In genomic region chr2:198162276-198162675, GRCh38 we compare ENCODE assay signal across 15 cellular contexts.
DNase-seq lines count a peak whose midpoint lies in the region; TF ChIP-seq lines count a peak whose summit lies in the region.
"Had no signal": no experiment of that assay in that cellular context is flagged by ENCODE, and none has a peak within 500 bp of the region (broad histone marks: within the 10 kb centered on the region; RNA-seq: fewer than 3 reads in every experiment).

No MANE protein-coding gene starts in this region.

- no peaks in the 10 kb centered on the region for H3K4me1 ChIP-seq in Caco-2
- H3K4me1 ChIP-seq: BLaER1 treated with 17β-estradiol and CSF1 and Interleukin-3, amounts not matched to agents 10 nM and 100 nM; HAP-1 had no signal

- DNase-seq in globus pallidus (ENCODE audit: low spot score) = peak; percentile 91
- peak; percentile 71 for DNase-seq in midbrain (lab: John Stamatoyannopoulos, UW)
- DNase-seq in Caco-2 = no peak
- no peak for DNase-seq in GM20000 (ENCODE audit: low spot score)
- DNase-seq in NCI-H146 treated with DMSO at 0.1 percent for 48 hours (lab: John Stamatoyannopoulos, UW; ENCODE audit: unreplicated experiment) = no peak
- DNase-seq: 8988T; AML-193; CD4-positive, CD25-positive, alpha-beta regulatory T cell; DMS153; DMS79 treated with DMSO at 0.1 percent for 48 hours; EL had no signal

- H3K4me1 Mint-ChIP-seq in Caco-2 (ENCODE audit: low read depth, unreplicated experiment) = no peaks in the 10 kb centered on the region
- H3K4me1 Mint-ChIP-seq: CD4-positive, CD25-positive, alpha-beta regulatory T cell had no signal

- H3K27me3 Mint-ChIP-seq in Caco-2 (ENCODE audit: insufficient read depth, unreplicated experiment) = peaks cover 17% of the 10 kb centered on the region
- H3K27me3 Mint-ChIP-seq: CD4-positive, CD25-positive, alpha-beta regulatory T cell had no signal

- H3K36me3 Mint-ChIP-seq in Caco-2 (ENCODE audit: insufficient read depth, unreplicated experiment) = no peaks in the 10 kb centered on the region

- peak overlapping the region; percentile 98 for H3K27ac ChIP-seq in angular gyrus (ENCODE audit: low read depth, low read length)
- peak overlapping the region; percentile 97 for H3K27ac ChIP-seq in temporal lobe (ENCODE audit: low read depth, low read length)
- H3K27ac ChIP-seq: BLaER1 treated with 17β-estradiol and CSF1 and Interleukin-3, amounts not matched to agents 10 nM and 100 nM had no signal

- BruUV-seq in Caco-2 (replicated peaks; lab: Mats Ljungman, UMichigan) = no TSS peak

- no peaks in the 10 kb centered on the region for H3K27me3 ChIP-seq in Caco-2 (replicated peaks; ENCODE audit: control insufficient read depth, insufficient read depth, low read length)
- H3K27me3 ChIP-seq: BLaER1 treated with 17β-estradiol and CSF1 and Interleukin-3, amounts not matched to agents 10 nM and 100 nM had no signal

- no peak overlapping the region for H3K4me3 ChIP-seq in Caco-2 (ENCODE audit: low read depth, low read length)
- H3K4me3 ChIP-seq: BLaER1 treated with 17β-estradiol and CSF1 and Interleukin-3, amounts not matched to agents 10 nM and 100 nM; HAP-1 had no signal

- peaks cover 8% of the 10 kb centered on the region for H3K9me3 Mint-ChIP-seq in Caco-2 (ENCODE audit: unreplicated experiment)

- no peak for TF ChIP-seq CTCF in Caco-2 (IDR thresholded peaks at IDR 0.05; ENCODE audit: insufficient read depth in 1 of 2, low read depth in 1 of 2, low read length in 1 of 2, severe bottlenecking in 1 of 2, unreplicated experiment in 1 of 2)
- TF ChIP-seq CTCF in GM20000 (IDR thresholded peaks at IDR 0.05; ENCODE audit: extremely low read depth, missing control alignments) = no peak

- no peak overlapping the region for H3K4me3 Mint-ChIP-seq in Caco-2 (ENCODE audit: unreplicated experiment)
- H3K4me3 Mint-ChIP-seq: CD4-positive, CD25-positive, alpha-beta regulatory T cell had no signal

- no peaks in the 10 kb centered on the region for H3K9me3 ChIP-seq in Caco-2
- H3K9me3 ChIP-seq: HAP-1 had no signal

- intact Hi-C loops in Caco-2 (cut with micrococcal nuclease; ENCODE audit: unreplicated experiment) = no loop called here

- H3K36me3 ChIP-seq in Caco-2 (ENCODE audit: control insufficient read depth, insufficient read depth, low read length) = no peaks in the 10 kb centered on the region
- H3K36me3 ChIP-seq: BLaER1 treated with 17β-estradiol and CSF1 and Interleukin-3, amounts not matched to agents 10 nM and 100 nM; HAP-1 had no signal

- no peak overlapping the region for H3K27ac Mint-ChIP-seq in Caco-2 (ENCODE audit: unreplicated experiment)
- H3K27ac Mint-ChIP-seq: CD4-positive, CD25-positive, alpha-beta regulatory T cell had no signal

- POLR2A ChIA-PET in Caco-2 (lab: Charles Lee) = no interaction called here

- CTCF ChIA-PET in Caco-2 (lab: Charles Lee) = no interaction called here

Comparison
In these comparisons a context has a peak if more than half of its experiments do, and no peak if none do; other contexts are left out.
1. DNase-seq: peak in globus pallidus (single experiment) and midbrain (single experiment); none in Caco-2 (0 of 2), GM20000 (single experiment) and NCI-H146 treated with DMSO at 0.1 percent for 48 hours (single experiment).